8 cellular contexts compared by ENCODE assay signal in the genomic region with DNA sequence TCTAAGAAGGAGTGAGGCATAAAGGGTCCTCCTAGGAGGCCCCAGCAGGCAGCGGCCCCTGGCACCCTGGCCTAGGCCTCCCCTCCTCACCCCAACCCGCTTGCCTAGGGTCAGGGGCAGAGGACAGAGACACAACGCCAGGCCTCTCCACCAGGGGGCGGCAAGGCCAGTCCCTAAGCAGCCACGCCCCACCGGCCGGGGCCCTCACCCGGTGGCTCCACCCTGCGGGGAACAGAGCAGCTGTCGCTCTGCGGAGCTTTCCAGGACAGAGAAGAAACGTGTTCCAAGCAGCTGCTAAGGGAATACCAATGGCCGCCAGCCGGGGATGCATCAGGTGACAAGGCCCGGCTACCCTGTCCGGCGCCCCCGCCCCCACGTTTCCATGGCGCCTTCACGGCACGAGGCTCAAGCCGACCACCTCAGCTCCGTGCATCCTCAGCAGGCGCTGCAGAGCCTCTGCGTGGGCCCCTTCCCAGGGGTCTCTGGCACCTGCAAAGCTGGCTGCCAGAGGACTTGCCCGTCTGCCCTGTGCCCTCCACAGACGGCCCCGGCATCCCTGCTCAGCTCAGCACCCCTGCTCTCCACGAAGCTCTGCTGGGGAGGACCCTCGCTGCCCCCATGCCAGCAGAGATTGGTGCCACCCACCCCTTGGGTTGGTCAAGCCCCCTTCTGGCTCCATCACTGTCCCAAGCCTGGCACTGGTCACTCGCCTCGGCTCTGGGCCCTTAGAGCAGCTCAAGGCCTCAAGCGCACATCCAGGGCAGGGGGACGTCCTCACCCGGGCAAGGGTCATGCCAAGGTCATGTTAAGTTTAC. TPM values are rescaled to one million over a fixed set of nuclear protein-coding genes. Genes with fewer than 3 reads are reported as not detected.
DNase-seq lines count a peak whose midpoint lies in the region; ATAC-seq and TF ChIP-seq lines count a peak whose summit lies in the region.

No MANE protein-coding gene starts in this region.

- peaks cover 36% of the 10 kb centered on the region for H3K4me1 Mint-ChIP-seq in osteocyte (ENCODE audit: unreplicated experiment)

- H3K27ac ChIP-seq in BLaER1 treated with 17β-estradiol and CSF1 and Interleukin-3, amounts not matched to agents 10 nM and 100 nM, result peak overlapping the region in 6 of 11 experiments; percentile 4 to 94 (median 34); a peak in 8 of 22 replicates
- H3K27ac ChIP-seq in SJSA1 (no peak overlapping the region), tibial artery (no peak overlapping the region)

- H3K4me3 ChIP-seq in BLaER1 treated with 17β-estradiol and CSF1 and Interleukin-3, amounts not matched to agents 10 nM and 100 nM, result peak overlapping the region in 1 of 10 experiments; percentile 31; a peak in 2 of 20 replicates
- no peak overlapping the region for H3K4me3 ChIP-seq in SJSA1
- no peak overlapping the region for H3K4me3 ChIP-seq in tibial artery

- H3K36me3 ChIP-seq in BLaER1 treated with 17β-estradiol and CSF1 and Interleukin-3, amounts not matched to agents 10 nM and 100 nM, result peaks cover 45 to 84% (median 67%) of the 10 kb centered on the region in 11 experiments
- H3K36me3 ChIP-seq in SJSA1 (peaks cover 90% of the 10 kb centered on the region), tibial artery (peaks cover 40 to 53% (median 45%) of the 10 kb centered on the region in 3 donors)

- H3K9me3 Mint-ChIP-seq in osteocyte (ENCODE audit: unreplicated experiment), result no peaks in the 10 kb centered on the region

- intact Hi-C loops in tibial artery (cut with DNase I; ENCODE audit: low total_unique reads), result no loop called here

- H3K4me1 ChIP-seq in BLaER1 treated with 17β-estradiol and CSF1 and Interleukin-3, amounts not matched to agents 10 nM and 100 nM, result peaks cover 49 to 55% (median 53%) of the 10 kb centered on the region in 10 experiments
- H3K4me1 ChIP-seq in SJSA1 (replicated peaks), result peaks cover 25% of the 10 kb centered on the region
- peaks cover 0 to 54% (median 50%) of the 10 kb centered on the region in 4 donors for H3K4me1 ChIP-seq in tibial artery

- peaks cover 61 to 100% (median 98%) of the 10 kb centered on the region in 11 experiments for H4K20me1 ChIP-seq in BLaER1 treated with 17β-estradiol and CSF1 and Interleukin-3, amounts not matched to agents 10 nM and 100 nM

- H3K9ac ChIP-seq in BLaER1 treated with 17β-estradiol and CSF1 and Interleukin-3, amounts not matched to agents 10 nM and 100 nM, result peak overlapping the region; percentile 1 to 99 (median 94); a peak in 17 of 22 replicates

- no peak overlapping the region for H3K27ac Mint-ChIP-seq in osteocyte (ENCODE audit: unreplicated experiment)

- H3K4me3 Mint-ChIP-seq in osteocyte (ENCODE audit: unreplicated experiment), result no peak overlapping the region

- peak overlapping the region; percentile 94 to 100 (median 98) for H3K4me2 ChIP-seq in BLaER1 treated with 17β-estradiol and CSF1 and Interleukin-3, amounts not matched to agents 10 nM and 100 nM

- peak; percentile 61 for ATAC-seq in GM21529 (IDR thresholded peaks at IDR 0.05; ENCODE audit: unreplicated experiment)

- TF ChIP-seq CTCF in osteocyte (IDR thresholded peaks at IDR 0.05) (peak; percentile 97), tibial artery (IDR thresholded peaks at IDR 0.05) (peak; percentile 71 to 81)

- no peaks in the 10 kb centered on the region for H3K9me3 ChIP-seq in BLaER1 treated with 17β-estradiol and CSF1 and Interleukin-3, amounts not matched to agents 10 nM and 100 nM (replicated peaks in 1 of 11)
- H3K9me3 ChIP-seq in SJSA1 (replicated peaks), result peaks cover under 1% of the 10 kb centered on the region; the same call in 1 of the 2 replicates
- H3K9me3 ChIP-seq in tibial artery, result no peaks in the 10 kb centered on the region

- H3K36me3 Mint-ChIP-seq in osteocyte (ENCODE audit: unreplicated experiment), result peaks cover 9% of the 10 kb centered on the region

- no peaks in the 10 kb centered on the region for H3K27me3 ChIP-seq in BLaER1 treated with 17β-estradiol and CSF1 and Interleukin-3, amounts not matched to agents 10 nM and 100 nM
- H3K27me3 ChIP-seq in SJSA1 (replicated peaks), result no peaks in the 10 kb centered on the region
- H3K27me3 ChIP-seq in tibial artery, result no peaks in the 10 kb centered on the region

- no peaks in the 10 kb centered on the region for H3K27me3 Mint-ChIP-seq in osteocyte (ENCODE audit: unreplicated experiment)

- DNase-seq in MV-4-11 (lab: John Stamatoyannopoulos, UW), result peak; percentile 84
- DNase-seq in SJSA1 (ENCODE audit: low read depth in 1 of 2, low spot score in 2 of 2), result peak; percentile 75 to 96
- DNase-seq in activated naive CD4-positive, alpha-beta T cell (lab: John Stamatoyannopoulos, UW), result peak; percentile 59 to 87 (median 74)
- DNase-seq in germinal center (ENCODE audit: low spot score), result peak; percentile 90
- DNase-seq in osteocyte (ENCODE audit: extremely low spot score, unreplicated experiment), result peak; percentile 96
- DNase-seq in tibial artery, result peak; percentile 77 to 85

RNA-seq across cellular contexts. Expression of a gene that starts 5.6 kb away (rescaled TPM):
- 13.5 and 20.4 TPM in 2 replicates for total RNA-seq in SJSA1 (2014; rRNA removed; shearing (Covaris generic))
- 45.4 and 46.9 TPM in 2 replicates for total RNA-seq in osteocyte

RNA-seq across cellular contexts. Expression of a gene that starts 14.3 kb away (rescaled TPM):
- total RNA-seq in SJSA1 (2014; rRNA removed; shearing (Covaris generic)), result 1.8 and 7.3 TPM in 2 replicates
- total RNA-seq in osteocyte, result 0.57 and 0.91 TPM in 2 replicates

RNA-seq across cellular contexts. Expression of a gene that starts 15.6 kb away (rescaled TPM):
- not detected in 2 replicates for total RNA-seq in SJSA1 (2014; rRNA removed; shearing (Covaris generic))
- total RNA-seq in osteocyte, result 4.1 and 4.4 TPM in 2 replicates

RNA-seq across cellular contexts. Expression of a gene that starts 20.0 kb away (rescaled TPM):
- total RNA-seq in SJSA1 (2014; rRNA removed; shearing (Covaris generic)), result 26.9 and 31.8 TPM in 2 replicates
- total RNA-seq in osteocyte, result 21.2 and 24.7 TPM in 2 replicates

RNA-seq across cellular contexts. Expression of a gene that starts 22.7 kb away (rescaled TPM):
- 50.2 and 57.3 TPM in 2 replicates for total RNA-seq in SJSA1 (2014; rRNA removed; shearing (Covaris generic))
- 143 and 146 TPM in 2 replicates for total RNA-seq in osteocyte

Comparison
In these comparisons a context has a peak if more than half of its experiments do, and no peak if none do; other contexts are left out.
1. H3K27ac ChIP-seq: peak in BLaER1 treated with 17β-estradiol and CSF1 and Interleukin-3, amounts not matched to agents 10 nM and 100 nM (6 of 11); none in SJSA1 (single experiment) and tibial artery (0 of 2).
2. Peak in every context shown above with its lines, with median percentiles within 50 percentile points of each other: DNase-seq.